In genomic region chr12:34335819-34336262, GRCh38 we compare ENCODE assay signal across 1 cellular context.
TF ChIP-seq lines count a peak whose summit lies in the region.

No MANE protein-coding gene starts in this region.

TF ChIP-seq in K562, 482 proteins besides CTCF, POLR2A, EP300 and RAD21 (continued from another document):
- TF ChIP-seq VEZF1 (CRISPR knock-in tag; IDR thresholded peaks at IDR 0.05) (peak; percentile 97), ZNF518B (CRISPR knock-in tag; IDR thresholded peaks at IDR 0.05) (no peak), LCOR (CRISPR knock-in tag; IDR thresholded peaks at IDR 0.05) (no peak), POLR2G (IDR thresholded peaks at IDR 0.05; ENCODE audit: low read depth, low read length) (peak; percentile 79), KDM1A (IDR thresholded peaks at IDR 0.05) (no peak), ZNF75A (CRISPR knock-in tag; IDR thresholded peaks at IDR 0.05) (no peak), POLR2B (IDR thresholded peaks at IDR 0.05; ENCODE audit: low read depth, partially characterized antibody) (peak; percentile 51), E2F6 (IDR thresholded peaks at IDR 0.05; ENCODE audit: borderline replicate concordance in 1 of 2, extremely low read depth in 1 of 2, insufficient read depth in 1 of 2, insufficient read length in 1 of 2, low read depth in 1 of 2, low read length in 1 of 2, poor library complexity in 1 of 2, severe bottlenecking in 1 of 2) (peak; percentile 73 to 87), ZNF407 (IDR thresholded peaks at IDR 0.05; ENCODE audit: low read depth) (peak; percentile 92), CHCHD3 (CRISPR knock-in tag; IDR thresholded peaks at IDR 0.05) (no peak), TRIM24 (IDR thresholded peaks at IDR 0.05) (no peak)
TF ChIP-seq in K562: peak in this region for 25.
